ENCODE assay signal across 12 cellular contexts in the genomic region with DNA sequence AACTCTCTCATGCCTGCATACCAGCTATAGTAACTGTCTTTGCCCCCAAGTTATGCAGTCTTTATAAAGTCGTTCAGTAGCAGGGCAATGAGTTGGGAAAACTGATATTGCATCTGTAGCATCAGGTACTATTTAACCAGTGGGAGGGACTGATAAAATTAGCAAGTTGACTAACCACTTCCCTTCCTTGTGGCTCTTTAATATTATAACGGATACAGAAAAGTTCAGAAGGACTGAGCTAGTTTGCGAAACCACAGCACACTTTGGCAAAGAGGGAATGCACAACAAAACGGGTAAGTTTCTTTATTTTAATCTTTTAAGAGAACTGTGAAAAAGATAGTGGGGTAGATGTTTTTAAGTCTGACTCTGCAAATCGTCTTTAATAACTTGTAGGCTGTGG.
DNase-seq lines count a peak whose midpoint lies in the region; ATAC-seq and TF ChIP-seq lines count a peak whose summit lies in the region.
"Had no signal": no experiment of that assay in that cellular context is flagged by ENCODE, and none has a peak within 500 bp of the region (broad histone marks: within the 10 kb centered on the region; RNA-seq: fewer than 3 reads in every experiment).

No MANE protein-coding gene starts in this region.

- peak in 2 of 4 donors; percentile 34 to 41 for ATAC-seq in heart left ventricle
- peak; percentile 66 for ATAC-seq in HG03196 (IDR thresholded peaks at IDR 0.05; ENCODE audit: unreplicated experiment)
- ATAC-seq in thoracic aorta (ENCODE audit: insufficient number of reproducible peaks, low FRiP score, low read depth) = no peak
- ATAC-seq in GM21526 (IDR thresholded peaks at IDR 0.05; ENCODE audit: low FRiP score, unreplicated experiment) = no peak
- ATAC-seq: A549 had no signal

- H3K27me3 ChIP-seq in heart left ventricle (no peaks in the 10 kb centered on the region), thoracic aorta (replicated peaks; ENCODE audit: insufficient read depth) (no peaks in the 10 kb centered on the region)
- H3K27me3 ChIP-seq: esophagus squamous epithelium had no signal

- H3K9me3 ChIP-seq in heart left ventricle (no peaks in the 10 kb centered on the region), thoracic aorta (no peaks in the 10 kb centered on the region)
- H3K9me3 ChIP-seq: A549, esophagus squamous epithelium had no signal

- DNase-seq in heart left ventricle (no peak), cardiac septum (ENCODE audit: low spot score) (no peak), thoracic aorta (ENCODE audit: low spot score) (no peak), lower leg skin (ENCODE audit: low spot score in 2 of 2) (no peak), NCI-H2029 treated with DMSO at 0.1 percent for 48 hours (lab: John Stamatoyannopoulos, UW) (no peak)
- no peak for DNase-seq in T-helper 2 cell treated with Interferon-gamma antibody and Interleukin-4, amounts not matched to agents 5 μg/mL and 100 μg/mL, for 36 hours (ENCODE audit: low spot score)
- DNase-seq: activated naive CD4-positive, alpha-beta T cell treated with anti-CD3 and anti-CD28 coated beads for 36 hours; esophagus squamous epithelium had no signal

- peaks cover 0 to 54% (median 8%) of the 10 kb centered on the region in 12 donors for H3K4me1 ChIP-seq in heart left ventricle
- H3K4me1 ChIP-seq in thoracic aorta (ENCODE audit: control insufficient read depth in 1 of 2, low read depth in 2 of 2) = peaks cover 0 to 2% of the 10 kb centered on the region in 2 donors
- H3K4me1 ChIP-seq: A549 had no signal

- H3K36me3 ChIP-seq in heart left ventricle (no peaks in the 10 kb centered on the region), thoracic aorta (no peaks in the 10 kb centered on the region)
- H3K36me3 ChIP-seq: esophagus squamous epithelium had no signal

- no peaks in the 10 kb centered on the region for H3K36me3 Mint-ChIP-seq in T-helper 2 cell treated with Interferon-gamma antibody and Interleukin-4, amounts not matched to agents 5 μg/mL and 100 μg/mL, for 36 hours (ENCODE audit: low read depth)

- H3K27ac ChIP-seq in heart left ventricle (peak overlapping the region in 1 of 12 donors; percentile 27), thoracic aorta (no peak overlapping the region)
- H3K27ac ChIP-seq: A549, KMS-11 had no signal

- WGBS in heart left ventricle, 4 donors = 13 to 17% (median 15%) methylated on average over 5 of the region's 5 CpGs
- 45 to 48% methylated on average over 5 of the region's 5 CpGs for WGBS in lower leg skin, 2 donors

- no peaks in the 10 kb centered on the region for H3K9me3 Mint-ChIP-seq in T-helper 2 cell treated with Interferon-gamma antibody and Interleukin-4, amounts not matched to agents 5 μg/mL and 100 μg/mL, for 36 hours
- H3K9me3 Mint-ChIP-seq: activated naive CD4-positive, alpha-beta T cell treated with anti-CD3 and anti-CD28 coated beads for 36 hours had no signal

- peak overlapping the region in 9 of 12 donors; percentile 5 to 51 (median 26) for H3K4me3 ChIP-seq in heart left ventricle
- peak overlapping the region; percentile 39 for H3K4me3 ChIP-seq in thoracic aorta
- no peak overlapping the region for H3K4me3 ChIP-seq in lower leg skin (ENCODE audit: low read depth, poor library complexity, severe bottlenecking)
- H3K4me3 ChIP-seq: A549 had no signal

- peaks cover 12% of the 10 kb centered on the region for H3K4me1 Mint-ChIP-seq in T-helper 2 cell treated with Interferon-gamma antibody and Interleukin-4, amounts not matched to agents 5 μg/mL and 100 μg/mL, for 36 hours (ENCODE audit: low read depth)

- TF ChIP-seq CTCF in heart left ventricle (IDR thresholded peaks at IDR 0.05) (no peak), thoracic aorta (IDR thresholded peaks at IDR 0.05) (no peak), lower leg skin (IDR thresholded peaks at IDR 0.05) (no peak)

- peak overlapping the region; percentile 7 for H3K4me3 Mint-ChIP-seq in T-helper 2 cell treated with Interferon-gamma antibody and Interleukin-4, amounts not matched to agents 5 μg/mL and 100 μg/mL, for 36 hours
- H3K4me3 Mint-ChIP-seq: activated naive CD4-positive, alpha-beta T cell treated with anti-CD3 and anti-CD28 coated beads for 36 hours had no signal

- intact Hi-C loops in heart left ventricle (cut with DNase I) (loop anchor here in 6 of 10 donors (5.0 to 10.0 kb wide), 4 partner anchors 65 to 228 kb away; no protein-coding TSS in a partner anchor), cardiac septum (cut with DNase I) (loop anchor here (5.0 to 10.0 kb wide), 2 partner anchors 68 to 205 kb away; no protein-coding TSS in a partner anchor), lower leg skin (cut with DNase I; ENCODE audit: low total_unique reads) (no loop called here)

- H3K27ac Mint-ChIP-seq in T-helper 2 cell treated with Interferon-gamma antibody and Interleukin-4, amounts not matched to agents 5 μg/mL and 100 μg/mL, for 36 hours = no peak overlapping the region
- H3K27ac Mint-ChIP-seq: activated naive CD4-positive, alpha-beta T cell treated with anti-CD3 and anti-CD28 coated beads for 36 hours had no signal

- peaks cover 23% of the 10 kb centered on the region for H3K27me3 Mint-ChIP-seq in T-helper 2 cell treated with Interferon-gamma antibody and Interleukin-4, amounts not matched to agents 5 μg/mL and 100 μg/mL, for 36 hours (ENCODE audit: low read depth)

- TF ChIP-seq POLR2A in heart left ventricle (IDR thresholded peaks at IDR 0.05) (no peak), lower leg skin (IDR thresholded peaks at IDR 0.05) (no peak)
